Comparison of ENCODE assay signal across 8 cellular contexts in genomic region chr17:64919289-64920025, GRCh38. TPM values are rescaled to one million over a fixed set of nuclear protein-coding genes. Genes with fewer than 3 reads are reported as not detected.
DNase-seq lines count a peak whose midpoint lies in the region; ATAC-seq and TF ChIP-seq lines count a peak whose summit lies in the region.
"Not testable (repeated sequence)": the region's sequence is repeated elsewhere in the genome, so short reads cannot be mapped to it uniquely, and the experiment has no call there.

LRRC37A3 (minus strand) TSS chr17:64919478; CDS start chr17:64897257, 22,221 bp downstream.

- TF ChIP-seq POLR2A in spleen (IDR thresholded peaks at IDR 0.05), result peak in 2 of 3 donors; percentile 54 to 76

- ATAC-seq in GM19025 (IDR thresholded peaks at IDR 0.05; ENCODE audit: low read depth, unreplicated experiment) (peak; percentile 89), HG03280 (IDR thresholded peaks at IDR 0.05; ENCODE audit: unreplicated experiment) (peak; percentile 89), WTC11 (peak; percentile 96)

- TF ChIP-seq CTCF in AG10803 (conservative IDR thresholded peaks at IDR 0.05; ENCODE audit: low read length) (peak; percentile 51), WTC11 (IDR thresholded peaks at IDR 0.05) (peak; percentile 79), spleen (IDR thresholded peaks at IDR 0.05 in 8 of 11, conservative IDR thresholded peaks at IDR 0.05 in 3 of 11) (peak; percentile 79 to 100 (median 99))

- H3K4me3 ChIP-seq in AG10803 (ENCODE audit: low read length) (peak within 1 kb of the TSS; percentile 70), spleen (peak within 1 kb of the TSS; percentile 27 to 79 (median 58))

- peak; percentile 88 for DNase-seq in AG10803 (ENCODE audit: low read depth)
- DNase-seq in NCI-H226, result peak; percentile 91
- peak; percentile 98 for DNase-seq in WTC11 (ENCODE audit: low spot score)
- DNase-seq in caudate nucleus (lab: John Stamatoyannopoulos, UW), result peak; percentile 35 to 100 (median 97)
- DNase-seq in inferior parietal cortex (ENCODE audit: extremely low spot score), result peak; percentile 99
- DNase-seq in spleen, result peak; percentile 100

- intact Hi-C loops in spleen (cut with DNase I; ENCODE audit: low total_unique reads), result not testable (repeated sequence)

- POLR2A ChIA-PET in WTC11 (lab: Charles Lee), result interaction anchor here (0.6 kb wide), 1 partner anchor 81 kb away, joined by 9 read pairs; no protein-coding TSS in a partner anchor

- H3K36me3 ChIP-seq in spleen, result not testable (repeated sequence)

- not testable (repeated sequence) for H3K27me3 ChIP-seq in spleen (replicated peaks in 1 of 7)

- not testable (repeated sequence) for H3K36me3 Mint-ChIP-seq in WTC11

- H3K9me3 Mint-ChIP-seq in WTC11, result not testable (repeated sequence)

- WGBS in spleen, 5 donors, result 1 to 2% (median 2%) methylated on average over 49 to 70 of the region's 70 CpGs

- not testable (repeated sequence) for H3K4me1 Mint-ChIP-seq in WTC11

- H3K27ac ChIP-seq in caudate nucleus (ENCODE audit: low read depth, low read length) (peak within 1 kb of the TSS; percentile 94), spleen (peak within 1 kb of the TSS; percentile 80 to 99 (median 96))

- not testable (repeated sequence) for H3K27ac Mint-ChIP-seq in WTC11

- peaks cover 4 to 45% (median 26%) of the 10 kb centered on the region in 6 donors for H3K4me1 ChIP-seq in spleen

- H3K27me3 Mint-ChIP-seq in WTC11 (ENCODE audit: low read depth), result not testable (repeated sequence)

- H3K4me3 Mint-ChIP-seq in WTC11, result peak within 1 kb of the TSS; percentile 71

- H3K9me3 ChIP-seq in spleen, result not testable (repeated sequence)

- CTCF ChIA-PET in WTC11 (lab: Charles Lee), result interaction anchor here (0.6 to 1.8 kb wide), 13 partner anchors 19 to 312 kb away, joined by 3 to 20 read pairs (median 3); partner anchors contain the start of gene RGS9

TF ChIP-seq in WTC11, 78 proteins besides CTCF, POLR2A, EP300 and RAD21:
- TF ChIP-seq ETV6 (CRISPR knock-in tag; IDR thresholded peaks at IDR 0.05) (peak; percentile 42; the same call in 1 of the 2 replicates), MYBL2 (CRISPR knock-in tag; IDR thresholded peaks at IDR 0.05) (peak; percentile 69; the same call in 1 of the 2 replicates), ZNF232 (CRISPR knock-in tag; IDR thresholded peaks at IDR 0.05) (0 out of 2 replicates have a peak, but pooled peaks have one; percentile 54), FOXP1 (CRISPR knock-in tag; IDR thresholded peaks at IDR 0.05; ENCODE audit: borderline replicate concordance) (peak; percentile 40; the same call in 1 of the 2 replicates), USF1 (CRISPR knock-in tag; IDR thresholded peaks at IDR 0.05) (peak; percentile 94), TEAD1 (CRISPR knock-in tag; IDR thresholded peaks at IDR 0.05) (peak; percentile 50; the same call in 1 of the 2 replicates), HMGXB4 (CRISPR knock-in tag; IDR thresholded peaks at IDR 0.05) (peak; percentile 94), SP1 (CRISPR knock-in tag; conservative IDR thresholded peaks at IDR 0.05) (peak; percentile 68; the same call in 1 of the 2 replicates), SMAD3 (CRISPR knock-in tag; IDR thresholded peaks at IDR 0.05; ENCODE audit: borderline replicate concordance) (0 out of 2 replicates have a peak, but pooled peaks have one; percentile 36), E2F5 (CRISPR knock-in tag; IDR thresholded peaks at IDR 0.05) (0 out of 2 replicates have a peak, but pooled peaks have one; percentile 43), FOXP4 (CRISPR knock-in tag; IDR thresholded peaks at IDR 0.05) (0 out of 2 replicates have a peak, but pooled peaks have one; percentile 68), USF2 (CRISPR knock-in tag; IDR thresholded peaks at IDR 0.05) (peak; percentile 96), FOXK1 (CRISPR knock-in tag; IDR thresholded peaks at IDR 0.05) (peak; percentile 57; the same call in 1 of the 2 replicates)

RNA-seq across cellular contexts. Expression of gene LRRC37A3, which starts in this region (rescaled TPM):
- total RNA-seq in WTC11 (2021) (3.5 to 4.6 TPM (median 4.4 TPM) in 3 replicates), spleen (10 to 100 TPM in 5 of 7 donors, 1 to 10 TPM in 2; 7.6 to 44.8 (median 19.3) TPM)
- polyA plus RNA-seq in spleen, result 1 to 10 TPM; 1.8 to 2.8 (median 2.4) TPM

Comparison
In these comparisons a context has a peak if more than half of its experiments do, and no peak if none do; other contexts are left out.
1. Peak in every context shown above with its lines: DNase-seq, ATAC-seq, H3K4me3 ChIP-seq and H3K27ac ChIP-seq.